28 cellular contexts compared by ENCODE assay signal in genomic region chr16:62277942-62278341, GRCh38.
"Had no signal": no experiment of that assay in that cellular context is flagged by ENCODE, and none has a peak within 500 bp of the region (broad histone marks: within the 10 kb centered on the region; RNA-seq: fewer than 3 reads in every experiment).

No MANE protein-coding gene starts in this region.

- H3K27me3 ChIP-seq: colonic mucosa, dorsolateral prefrontal cortex, esophagus muscularis mucosa, esophagus squamous epithelium, foreskin keratinocyte, gastrocnemius medialis, gastroesophageal sphincter, heart left ventricle, heart right ventricle, hepatocyte had no signal

- H3K4me2 ChIP-seq: hepatocyte had no signal

- ATAC-seq: effector memory CD8-positive, alpha-beta T cell; esophagus mucosa; foreskin keratinocyte; gastrocnemius medialis; gastroesophageal sphincter; heart left ventricle; heart right ventricle had no signal

- H3K4me1 ChIP-seq: colonic mucosa, esophagus muscularis mucosa, esophagus squamous epithelium, foreskin keratinocyte, gastrocnemius medialis, gastroesophageal sphincter, heart left ventricle, heart right ventricle had no signal

- H3K36me3 ChIP-seq: colonic mucosa, esophagus muscularis mucosa, esophagus squamous epithelium, gastrocnemius medialis, gastroesophageal sphincter, heart left ventricle, heart right ventricle had no signal

- H3K79me2 ChIP-seq: hepatocyte had no signal

- H3K9me3 ChIP-seq: colonic mucosa, esophagus muscularis mucosa, esophagus squamous epithelium, gastrocnemius medialis, gastroesophageal sphincter, heart left ventricle, heart right ventricle had no signal

- H3K27ac ChIP-seq: colonic mucosa, coronary artery, dorsolateral prefrontal cortex, epithelial cell of prostate, esophagus muscularis mucosa, esophagus squamous epithelium, foreskin keratinocyte, gastrocnemius medialis, gastroesophageal sphincter, heart left ventricle, heart right ventricle, hepatocyte had no signal

- H2AFZ ChIP-seq: hepatocyte had no signal

- FAIRE-seq: endometrium, endothelial cell of umbilical vein, frontal cortex had no signal

- H3K4me3 ChIP-seq: colonic mucosa, coronary artery, dorsolateral prefrontal cortex, esophagus muscularis mucosa, esophagus squamous epithelium, gastrocnemius medialis, gastroesophageal sphincter, heart left ventricle, heart right ventricle, hepatocyte had no signal

- DNase-seq: colonic mucosa; cortex of kidney; dermis blood vessel endothelial cell; dorsolateral prefrontal cortex; effector CD4-positive, alpha-beta T cell; effector CD8-positive, alpha-beta T cell; effector memory CD4-positive, alpha-beta T cell; effector memory CD8-positive, alpha-beta T cell; endodermal cell; erythroblast; esophagus squamous epithelium; foreskin fibroblast; foreskin keratinocyte; foreskin melanocyte; gastrocnemius medialis; glutamatergic neuron; head of caudate nucleus; heart left ventricle; heart right ventricle had no signal
